1 cellular context compared by ENCODE assay signal in the genomic region with DNA sequence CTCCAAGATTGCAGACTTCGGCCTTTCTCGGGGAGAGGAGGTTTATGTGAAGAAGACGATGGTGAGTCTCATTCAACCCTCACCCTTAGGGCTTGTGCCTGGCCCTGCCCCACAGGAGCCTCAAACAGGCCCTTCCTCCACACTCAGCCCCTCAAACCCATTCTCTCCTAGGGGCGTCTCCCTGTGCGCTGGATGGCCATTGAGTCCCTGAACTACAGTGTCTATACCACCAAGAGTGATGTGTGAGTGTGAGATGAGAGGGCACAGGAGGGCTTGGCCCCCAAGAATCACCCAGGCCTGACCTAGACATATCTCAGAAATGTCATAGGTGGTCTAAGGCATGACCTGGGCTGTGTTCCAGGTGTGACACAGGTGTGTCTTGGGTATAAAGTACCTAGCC.
TF ChIP-seq lines count a peak whose summit lies in the region.

No MANE protein-coding gene starts in this region.

TF ChIP-seq in IMR-90, 13 proteins besides CTCF, POLR2A, EP300 and RAD21:
- TF ChIP-seq SMC3 (IDR thresholded peaks at IDR 0.05; ENCODE audit: low read depth, low read length) (no peak), RCOR1 (IDR thresholded peaks at IDR 0.05; ENCODE audit: insufficient replicate concordance, low read length) (no peak), CEBPB (IDR thresholded peaks at IDR 0.05; ENCODE audit: low read depth, low read length) (no peak), BHLHE40 (IDR thresholded peaks at IDR 0.05; ENCODE audit: low read depth, low read length) (no peak), RFX5 (IDR thresholded peaks at IDR 0.05; ENCODE audit: low read depth, low read length) (no peak), MAZ (IDR thresholded peaks at IDR 0.05; ENCODE audit: borderline replicate concordance, low read depth, low read length) (no peak), MXI1 (IDR thresholded peaks at IDR 0.05; ENCODE audit: borderline replicate concordance, low read depth, low read length) (no peak), FOS (IDR thresholded peaks at IDR 0.05; ENCODE audit: low read depth, low read length) (no peak), CHD1 (IDR thresholded peaks at IDR 0.05; ENCODE audit: low read depth, low read length) (no peak), NFE2L2 (IDR thresholded peaks at IDR 0.05; ENCODE audit: low read depth, low read length) (no peak), MAFK (IDR thresholded peaks at IDR 0.05; ENCODE audit: low read depth, low read length) (no peak)
- TF ChIP-seq, protein P1, sequence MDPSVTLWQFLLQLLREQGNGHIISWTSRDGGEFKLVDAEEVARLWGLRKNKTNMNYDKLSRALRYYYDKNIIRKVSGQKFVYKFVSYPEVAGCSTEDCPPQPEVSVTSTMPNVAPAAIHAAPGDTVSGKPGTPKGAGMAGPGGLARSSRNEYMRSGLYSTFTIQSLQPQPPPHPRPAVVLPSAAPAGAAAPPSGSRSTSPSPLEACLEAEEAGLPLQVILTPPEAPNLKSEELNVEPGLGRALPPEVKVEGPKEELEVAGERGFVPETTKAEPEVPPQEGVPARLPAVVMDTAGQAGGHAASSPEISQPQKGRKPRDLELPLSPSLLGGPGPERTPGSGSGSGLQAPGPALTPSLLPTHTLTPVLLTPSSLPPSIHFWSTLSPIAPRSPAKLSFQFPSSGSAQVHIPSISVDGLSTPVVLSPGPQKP (IDR thresholded peaks at IDR 0.05; ENCODE audit: borderline replicate concordance, low read depth, low read length) = no peak
- TF ChIP-seq, protein P2, sequence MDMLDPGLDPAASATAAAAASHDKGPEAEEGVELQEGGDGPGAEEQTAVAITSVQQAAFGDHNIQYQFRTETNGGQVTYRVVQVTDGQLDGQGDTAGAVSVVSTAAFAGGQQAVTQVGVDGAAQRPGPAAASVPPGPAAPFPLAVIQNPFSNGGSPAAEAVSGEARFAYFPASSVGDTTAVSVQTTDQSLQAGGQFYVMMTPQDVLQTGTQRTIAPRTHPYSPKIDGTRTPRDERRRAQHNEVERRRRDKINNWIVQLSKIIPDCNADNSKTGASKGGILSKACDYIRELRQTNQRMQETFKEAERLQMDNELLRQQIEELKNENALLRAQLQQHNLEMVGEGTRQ (IDR thresholded peaks at IDR 0.05; ENCODE audit: low read depth, low read length) = no peak
